23 cellular contexts compared by ENCODE assay signal in the genomic region with DNA sequence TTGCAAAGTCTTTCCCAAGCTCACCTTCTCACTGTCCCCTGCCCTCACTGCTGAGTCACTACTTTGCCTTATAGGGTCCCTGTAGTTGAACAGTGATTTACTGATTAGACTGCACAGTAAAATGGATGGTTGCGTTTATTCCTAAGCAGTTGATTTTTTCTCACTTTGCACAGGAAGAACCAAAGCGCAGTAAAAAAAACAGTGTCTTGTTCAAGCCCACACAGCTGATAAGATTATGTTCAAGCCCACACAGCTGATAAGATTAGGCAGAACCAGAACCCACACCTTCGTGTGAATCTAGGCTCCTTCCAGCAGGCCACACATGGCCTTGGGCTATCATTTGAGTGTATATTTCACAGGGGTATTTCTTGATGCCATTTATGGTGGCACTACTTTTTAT.
DNase-seq lines count a peak whose midpoint lies in the region; ATAC-seq, FAIRE-seq and TF ChIP-seq lines count a peak whose summit lies in the region.
"Had no signal": no experiment of that assay in that cellular context is flagged by ENCODE, and none has a peak within 500 bp of the region (broad histone marks: within the 10 kb centered on the region; RNA-seq: fewer than 3 reads in every experiment).

No MANE protein-coding gene starts in this region.

- BruUV-seq in endothelial cell of umbilical vein (replicated peaks; lab: Mats Ljungman, UMichigan), result no TSS peak

- peak overlapping the region; percentile 71 for H2BK120ac ChIP-seq in mesenchymal stem cell (ENCODE audit: low read depth, low read length)

- ATAC-seq in GM18520 (IDR thresholded peaks at IDR 0.05; ENCODE audit: unreplicated experiment), result no peak
- ATAC-seq: A549, gastroesophageal sphincter, K562 had no signal

- H3K4me3 ChIP-seq in ACC112 (ENCODE audit: low read depth, low read length), result no peak overlapping the region
- H3K4me3 ChIP-seq in endothelial cell of umbilical vein (replicated peaks in 1 of 3; ENCODE audit: insufficient read depth in 1 of 3, low read depth in 1 of 3, low read length in 3 of 3), result no peak overlapping the region
- no peak overlapping the region for H3K4me3 ChIP-seq in mesenchymal stem cell (ENCODE audit: insufficient read depth in 1 of 2, low read depth in 1 of 2, low read length in 2 of 2)
- H3K4me3 ChIP-seq: A549, dorsolateral prefrontal cortex, gastroesophageal sphincter, K562, neural progenitor cell had no signal

- no peaks in the 10 kb centered on the region for H3K9me1 ChIP-seq in endothelial cell of umbilical vein (replicated peaks; ENCODE audit: control insufficient read depth, extremely low read depth, insufficient read depth, low read length)

- no peak overlapping the region for H4K91ac ChIP-seq in mesenchymal stem cell (ENCODE audit: low read length)

- CTCF ChIA-PET in endothelial cell of umbilical vein (lab: Charles Lee), result interaction anchor here (1.1 to 1.4 kb wide), 2 partner anchors 18 to 130 kb away, joined by 3 read pairs; no protein-coding TSS in a partner anchor

- peak overlapping the region; percentile 28 to 69 for H3K18ac ChIP-seq in mesenchymal stem cell (ENCODE audit: low read depth in 1 of 2, low read length in 2 of 2)

- DNase-seq in NCI-H226 (peak; percentile 46), endothelial cell of umbilical vein (ENCODE audit: low read depth, low spot score) (peak; percentile 34), mesenchymal stem cell (peak; percentile 51), erythroblast (lab: John Stamatoyannopoulos, UW) (no peak), NCI-H748 (lab: John Stamatoyannopoulos, UW; ENCODE audit: unreplicated experiment) (no peak)
- DNase-seq in activated CD4-positive, alpha-beta T cell treated with anti-CD3 and anti-CD28 coated beads for 4 hours, result no peak
- DNase-seq: activated CD4-positive, alpha-beta T cell treated with anti-CD3 and anti-CD28 coated beads, Interleukin-2, amount 10 ng/mL, durations not matched to agents 7 days and 5 days; activated naive CD8-positive, alpha-beta T cell treated with anti-CD3 and anti-CD28 coated beads for 36 hours; BE2C; COR-L47; dorsolateral prefrontal cortex; H7; hypothalamus; NCI-H2081; NCI-H345; NCI-H774; WERI-Rb-1 had no signal

- H2AFZ ChIP-seq in ACC112 (ENCODE audit: low read length, unreplicated experiment), result no peak overlapping the region
- no peak overlapping the region for H2AFZ ChIP-seq in endothelial cell of umbilical vein (ENCODE audit: low read depth, low read length)
- no peak overlapping the region for H2AFZ ChIP-seq in mesenchymal stem cell (ENCODE audit: low read depth, low read length)
- H2AFZ ChIP-seq: neural progenitor cell had no signal

- H3K79me2 ChIP-seq in ACC112 (ENCODE audit: control insufficient read depth, insufficient read depth, low read length, unreplicated experiment), result no peaks in the 10 kb centered on the region
- no peaks in the 10 kb centered on the region for H3K79me2 ChIP-seq in endothelial cell of umbilical vein (ENCODE audit: control insufficient read depth, insufficient read depth, low read length)

- no peak overlapping the region for H3K14ac ChIP-seq in mesenchymal stem cell (ENCODE audit: low read length in 2 of 2)

- no peak for TF ChIP-seq CTCF in endothelial cell of umbilical vein (IDR thresholded peaks at IDR 0.05; ENCODE audit: extremely low read depth in 1 of 2, insufficient read depth in 1 of 2, low read depth in 1 of 2, low read length in 2 of 2)

- no peak overlapping the region for H2BK5ac ChIP-seq in mesenchymal stem cell (ENCODE audit: low read depth, low read length, poor library complexity, severe bottlenecking)

- no peak overlapping the region for H3K23ac ChIP-seq in mesenchymal stem cell (ENCODE audit: low read length in 2 of 2)

- H3K9me3 ChIP-seq in endothelial cell of umbilical vein (replicated peaks; ENCODE audit: control insufficient read depth, insufficient read depth, low read length), result no peaks in the 10 kb centered on the region
- peaks cover 3% of the 10 kb centered on the region for H3K9me3 ChIP-seq in mesenchymal stem cell (ENCODE audit: control insufficient read depth, low read length)
- H3K9me3 ChIP-seq: A549, BE2C, gastroesophageal sphincter had no signal

- H2AK5ac ChIP-seq in mesenchymal stem cell (ENCODE audit: low read length, severe bottlenecking), result no peak overlapping the region

- H3K9ac ChIP-seq in endothelial cell of umbilical vein (replicated peaks; ENCODE audit: extremely low read depth, insufficient read depth, low read length) (no peak overlapping the region), mesenchymal stem cell (ENCODE audit: low read length) (no peak overlapping the region)
- H3K9ac ChIP-seq: neural progenitor cell had no signal

- intact Hi-C loops in endothelial cell of umbilical vein (cut with micrococcal nuclease), result loop anchor here (2.0 to 5.0 kb wide), 6 partner anchors 18 to 363 kb away; a partner anchor contains a TSS

- H4K8ac ChIP-seq in mesenchymal stem cell (ENCODE audit: low read length), result peak overlapping the region; percentile 12

- H2BK15ac ChIP-seq in mesenchymal stem cell (ENCODE audit: low read depth, poor library complexity, severe bottlenecking), result no peak overlapping the region

- POLR2A ChIA-PET in endothelial cell of umbilical vein (lab: Charles Lee), result no interaction called here

- H3K27me3 ChIP-seq in ACC112 (ENCODE audit: insufficient read depth, low read length) (no peaks in the 10 kb centered on the region), endothelial cell of umbilical vein (ENCODE audit: control insufficient read depth in 2 of 2, insufficient read depth in 2 of 2, low read length in 2 of 2) (no peaks in the 10 kb centered on the region), mesenchymal stem cell (ENCODE audit: control insufficient read depth in 1 of 2, insufficient read depth in 1 of 2, low read length in 2 of 2) (no peaks in the 10 kb centered on the region)
- H3K27me3 ChIP-seq: dorsolateral prefrontal cortex, neural progenitor cell had no signal

- peak overlapping the region; percentile 52 to 88 for H2BK12ac ChIP-seq in mesenchymal stem cell (ENCODE audit: low read length in 2 of 2)

- FAIRE-seq in endothelial cell of umbilical vein (lab: Jason Lieb, UNC), result no peak
- FAIRE-seq: A549, K562 had no signal

- H3K27ac ChIP-seq in ACC112 (ENCODE audit: low read depth, low read length) (peak overlapping the region; percentile 95), endothelial cell of umbilical vein (ENCODE audit: insufficient read depth, low read depth, low read length) (peak overlapping the region; percentile 92), mesenchymal stem cell (ENCODE audit: low read length, poor library complexity, severe bottlenecking) (no peak overlapping the region)
- H3K27ac ChIP-seq: dorsolateral prefrontal cortex, neural progenitor cell, WERI-Rb-1 had no signal

- H3K79me1 ChIP-seq in mesenchymal stem cell (replicated peaks; ENCODE audit: low read length, poor library complexity, severe bottlenecking), result no peaks in the 10 kb centered on the region

- H3K4ac ChIP-seq in mesenchymal stem cell (ENCODE audit: low read depth in 1 of 2, low read length in 2 of 2), result peak overlapping the region in 1 of 2 experiments; percentile 83

- H3K36me3 ChIP-seq in ACC112 (ENCODE audit: insufficient read depth, low read length), result no peaks in the 10 kb centered on the region
- no peaks in the 10 kb centered on the region for H3K36me3 ChIP-seq in endothelial cell of umbilical vein (ENCODE audit: control insufficient read depth in 2 of 2, extremely low read depth in 1 of 2, insufficient read depth in 2 of 2, low read length in 2 of 2)
- no peaks in the 10 kb centered on the region for H3K36me3 ChIP-seq in mesenchymal stem cell (ENCODE audit: control insufficient read depth in 1 of 2, insufficient read depth in 2 of 2, low read depth in 1 of 2, low read length in 2 of 2)
- H3K36me3 ChIP-seq: BE2C, gastroesophageal sphincter, neural progenitor cell, WERI-Rb-1 had no signal

- H3K4me2 ChIP-seq in endothelial cell of umbilical vein (ENCODE audit: insufficient read depth, low read length) (no peak overlapping the region), mesenchymal stem cell (ENCODE audit: low read length, poor library complexity, severe bottlenecking) (no peak overlapping the region)
- H3K4me2 ChIP-seq: neural progenitor cell had no signal

- 22% methylated on average over 3 of the region's 3 CpGs for WGBS in mesenchymal stem cell

- dilution Hi-C loops in endothelial cell of umbilical vein (cut with MboI; ENCODE audit: extremely low pct_ligation_motif_present, low sequenced_read_pairs), result no loop called here

- TF ChIP-seq POLR2A in endothelial cell of umbilical vein (IDR thresholded peaks at IDR 0.05; ENCODE audit: low read depth, low read length) (no peak), erythroblast (IDR thresholded peaks at IDR 0.05; ENCODE audit: low read length) (no peak)

- H4K20me1 ChIP-seq in endothelial cell of umbilical vein (replicated peaks; ENCODE audit: control insufficient read depth, extremely low read depth, insufficient read depth, low read length), result no peaks in the 10 kb centered on the region

- H3K4me1 ChIP-seq in ACC112 (ENCODE audit: control insufficient read depth, insufficient read depth, low read length, unreplicated experiment), result peaks cover 22% of the 10 kb centered on the region
- H3K4me1 ChIP-seq in endothelial cell of umbilical vein (ENCODE audit: control insufficient read depth, extremely low read depth, insufficient read depth, low read length), result peaks cover 31% of the 10 kb centered on the region
- peaks cover 2% of the 10 kb centered on the region for H3K4me1 ChIP-seq in mesenchymal stem cell (ENCODE audit: control insufficient read depth, insufficient read depth, low read depth, low read length)
- H3K4me1 ChIP-seq: BE2C, neural progenitor cell had no signal

TF ChIP-seq in endothelial cell of umbilical vein, 7 proteins besides CTCF, POLR2A, EP300 and RAD21:
- peak; percentile 22 for TF ChIP-seq GATA2 (IDR thresholded peaks at IDR 0.05; ENCODE audit: insufficient read depth, insufficient read length, low read depth, low read length)
- TF ChIP-seq MYC (IDR thresholded peaks at IDR 0.05; ENCODE audit: low read depth, low read length), result no peak
- TF ChIP-seq FOS (IDR thresholded peaks at IDR 0.05; ENCODE audit: borderline replicate concordance, insufficient read depth, low read length), result no peak
- no peak for TF ChIP-seq POLR2AphosphoS5 (IDR thresholded peaks at IDR 0.05; ENCODE audit: insufficient read depth, low read depth, low read length)

Comparison
In these comparisons a context has a peak if more than half of its experiments do, and no peak if none do; other contexts are left out.
1. DNase-seq: peak in NCI-H226 (single experiment), endothelial cell of umbilical vein (single experiment) and mesenchymal stem cell (single experiment); none in erythroblast (0 of 2), activated CD4-positive, alpha-beta T cell treated with anti-CD3 and anti-CD28 coated beads for 4 hours (0 of 2) and NCI-H748 (single experiment).